1 cellular context compared by ENCODE assay signal in the genomic region with DNA sequence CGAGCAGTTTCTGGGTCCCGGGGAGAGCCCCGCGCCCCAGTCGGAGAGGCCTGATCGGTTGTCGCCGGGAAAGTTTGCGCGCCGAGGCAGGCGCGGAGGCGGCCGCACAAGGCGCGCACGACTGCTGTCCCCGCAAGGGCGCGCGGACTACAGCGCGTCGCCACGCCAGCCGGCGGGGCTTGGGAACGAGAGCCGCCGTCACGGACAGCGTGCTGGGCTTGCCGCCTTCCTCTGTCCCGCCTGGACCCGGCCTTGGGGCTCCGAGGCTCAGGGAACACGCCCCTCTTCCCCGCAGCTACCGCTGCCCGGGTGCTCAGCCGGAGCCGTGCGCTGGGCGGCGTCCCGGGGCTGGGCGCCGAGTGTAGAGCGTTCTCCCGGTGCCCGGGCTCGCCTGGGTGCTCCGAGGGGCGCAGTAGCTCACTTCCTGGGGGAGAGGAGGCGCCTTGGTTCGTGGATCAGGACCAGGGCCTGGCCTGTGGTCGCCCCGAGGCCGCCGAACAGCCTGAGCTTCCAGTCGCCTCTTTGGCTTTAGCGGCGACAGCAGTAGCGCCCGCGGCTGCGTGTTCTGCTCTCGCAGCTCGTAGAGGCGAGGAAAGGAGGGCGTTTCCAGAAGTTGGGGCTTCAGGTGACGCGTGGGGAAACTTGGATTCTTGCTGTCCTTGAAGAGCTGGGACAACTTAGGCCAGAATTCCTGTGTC.
TF ChIP-seq lines count a peak whose summit lies in the region.

No MANE protein-coding gene starts in this region.

TF ChIP-seq in HepG2, 621 proteins besides CTCF, POLR2A, EP300 and RAD21 (continued from another document and continues in another):
- TF ChIP-seq, protein P1, sequence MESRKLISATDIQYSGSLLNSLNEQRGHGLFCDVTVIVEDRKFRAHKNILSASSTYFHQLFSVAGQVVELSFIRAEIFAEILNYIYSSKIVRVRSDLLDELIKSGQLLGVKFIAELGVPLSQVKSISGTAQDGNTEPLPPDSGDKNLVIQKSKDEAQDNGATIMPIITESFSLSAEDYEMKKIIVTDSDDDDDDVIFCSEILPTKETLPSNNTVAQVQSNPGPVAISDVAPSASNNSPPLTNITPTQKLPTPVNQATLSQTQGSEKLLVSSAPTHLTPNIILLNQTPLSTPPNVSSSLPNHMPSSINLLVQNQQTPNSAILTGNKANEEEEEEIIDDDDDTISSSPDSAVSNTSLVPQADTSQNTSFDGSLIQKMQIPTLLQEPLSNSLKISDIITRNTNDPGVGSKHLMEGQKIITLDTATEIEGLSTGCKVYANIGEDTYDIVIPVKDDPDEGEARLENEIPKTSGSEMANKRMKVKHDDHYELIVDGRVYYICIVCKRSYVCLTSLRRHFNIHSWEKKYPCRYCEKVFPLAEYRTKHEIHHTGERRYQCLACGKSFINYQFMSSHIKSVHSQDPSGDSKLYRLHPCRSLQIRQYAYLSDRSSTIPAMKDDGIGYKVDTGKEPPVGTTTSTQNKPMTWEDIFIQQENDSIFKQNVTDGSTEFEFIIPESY (CRISPR knock-in tag; IDR thresholded peaks at IDR 0.05) = no peak
- TF ChIP-seq ZNF350 (CRISPR knock-in tag; IDR thresholded peaks at IDR 0.05; ENCODE audit: borderline replicate concordance, low read depth) (no peak), KDM5A (IDR thresholded peaks at IDR 0.05; ENCODE audit: borderline replicate concordance, low read length) (no peak; the same call in 1 of the 2 replicates), ZNF660 (CRISPR knock-in tag; IDR thresholded peaks at IDR 0.05; ENCODE audit: borderline replicate concordance, low read depth) (no peak), ZNF180 (CRISPR knock-in tag; IDR thresholded peaks at IDR 0.05; ENCODE audit: borderline replicate concordance, low read depth) (no peak), PTBP1 (IDR thresholded peaks at IDR 0.05; ENCODE audit: low read depth, low read length, poor library complexity, severe bottlenecking) (no peak), MEIS1 (CRISPR knock-in tag; IDR thresholded peaks at IDR 0.05; ENCODE audit: borderline replicate concordance) (no peak), CENPT (CRISPR knock-in tag; IDR thresholded peaks at IDR 0.05; ENCODE audit: low read depth) (no peak), TOE1 (CRISPR knock-in tag; IDR thresholded peaks at IDR 0.05) (no peak), DMAP1 (CRISPR knock-in tag; IDR thresholded peaks at IDR 0.05) (no peak; the same call in 1 of the 2 replicates), ZNF550 (CRISPR knock-in tag; IDR thresholded peaks at IDR 0.05; ENCODE audit: borderline replicate concordance) (no peak), ZNF780A (CRISPR knock-in tag; IDR thresholded peaks at IDR 0.05) (no peak; the same call in 1 of the 2 replicates), MAFG (CRISPR knock-in tag; IDR thresholded peaks at IDR 0.05) (0 out of 2 replicates have a peak, but pooled peaks have one; percentile 55), AGO1 (IDR thresholded peaks at IDR 0.05; ENCODE audit: low read depth, low read length, poor library complexity, severe bottlenecking) (no peak), CEBPG (CRISPR knock-in tag; IDR thresholded peaks at IDR 0.05) (no peak), NR1H2 (CRISPR knock-in tag; IDR thresholded peaks at IDR 0.05; ENCODE audit: borderline replicate concordance, low read depth) (0 out of 2 replicates have a peak, but pooled peaks have one; percentile 50), ZNF563 (CRISPR knock-in tag; IDR thresholded peaks at IDR 0.05) (no peak), TCF7L2 (IDR thresholded peaks at IDR 0.05; ENCODE audit: low read depth, low read length) (no peak), ZNF333 (CRISPR knock-in tag; IDR thresholded peaks at IDR 0.05; ENCODE audit: borderline replicate concordance) (peak; percentile 50; the same call in 1 of the 2 replicates), KDM1A (CRISPR knock-in tag; IDR thresholded peaks at IDR 0.05) (no peak), ZNF253 (CRISPR knock-in tag; IDR thresholded peaks at IDR 0.05; ENCODE audit: borderline replicate concordance) (no peak), ARNT2 (CRISPR knock-in tag; IDR thresholded peaks at IDR 0.05; ENCODE audit: low read depth) (0 out of 2 replicates have a peak, but pooled peaks have one; percentile 27), FOXK2 (IDR thresholded peaks at IDR 0.05) (no peak), GFI1 (CRISPR knock-in tag; IDR thresholded peaks at IDR 0.05; ENCODE audit: borderline replicate concordance) (peak; percentile 44; the same call in 1 of the 2 replicates), SKI (IDR thresholded peaks at IDR 0.05; ENCODE audit: partially characterized antibody) (no peak), SRY (CRISPR knock-in tag; IDR thresholded peaks at IDR 0.05) (peak; percentile 44; the same call in 1 of the 2 replicates), SETDB1 (CRISPR knock-in tag; IDR thresholded peaks at IDR 0.05; ENCODE audit: borderline replicate concordance) (no peak), ZNF598 (CRISPR knock-in tag; IDR thresholded peaks at IDR 0.05; ENCODE audit: borderline replicate concordance) (no peak), ZNF737 (CRISPR knock-in tag; IDR thresholded peaks at IDR 0.05; ENCODE audit: borderline replicate concordance) (peak; percentile 73; the same call in 1 of the 2 replicates), ZFP62 (CRISPR knock-in tag; IDR thresholded peaks at IDR 0.05) (no peak), PHF8 (CRISPR knock-in tag; IDR thresholded peaks at IDR 0.05) (peak; percentile 70), ZNF547 (CRISPR knock-in tag; IDR thresholded peaks at IDR 0.05) (peak; percentile 72; the same call in 1 of the 2 replicates), KAT8 (CRISPR knock-in tag; IDR thresholded peaks at IDR 0.05) (0 out of 2 replicates have a peak, but pooled peaks have one; percentile 22), SNAI1 (CRISPR knock-in tag; IDR thresholded peaks at IDR 0.05; ENCODE audit: borderline replicate concordance) (no peak), MBNL3 (CRISPR knock-in tag; conservative IDR thresholded peaks at IDR 0.05) (no peak), ERF (CRISPR knock-in tag; IDR thresholded peaks at IDR 0.05) (no peak), FOXP1 (IDR thresholded peaks at IDR 0.05) (no peak), FOXP1 (CRISPR knock-in tag; IDR thresholded peaks at IDR 0.05) (no peak), FOXK1 (CRISPR knock-in tag; IDR thresholded peaks at IDR 0.05; ENCODE audit: borderline replicate concordance, low read depth) (no peak), ZSCAN31 (CRISPR knock-in tag; IDR thresholded peaks at IDR 0.05; ENCODE audit: low read depth) (peak; percentile 88), ZNF510 (CRISPR knock-in tag; IDR thresholded peaks at IDR 0.05; ENCODE audit: low read depth) (no peak), TCF12 (IDR thresholded peaks at IDR 0.05) (no peak), TCF12 (CRISPR knock-in tag; IDR thresholded peaks at IDR 0.05) (no peak), HNRNPL (IDR thresholded peaks at IDR 0.05; ENCODE audit: low read depth, low read length) (no peak), GATAD2A (CRISPR knock-in tag; IDR thresholded peaks at IDR 0.05) (no peak)
- TF ChIP-seq, protein P2, sequence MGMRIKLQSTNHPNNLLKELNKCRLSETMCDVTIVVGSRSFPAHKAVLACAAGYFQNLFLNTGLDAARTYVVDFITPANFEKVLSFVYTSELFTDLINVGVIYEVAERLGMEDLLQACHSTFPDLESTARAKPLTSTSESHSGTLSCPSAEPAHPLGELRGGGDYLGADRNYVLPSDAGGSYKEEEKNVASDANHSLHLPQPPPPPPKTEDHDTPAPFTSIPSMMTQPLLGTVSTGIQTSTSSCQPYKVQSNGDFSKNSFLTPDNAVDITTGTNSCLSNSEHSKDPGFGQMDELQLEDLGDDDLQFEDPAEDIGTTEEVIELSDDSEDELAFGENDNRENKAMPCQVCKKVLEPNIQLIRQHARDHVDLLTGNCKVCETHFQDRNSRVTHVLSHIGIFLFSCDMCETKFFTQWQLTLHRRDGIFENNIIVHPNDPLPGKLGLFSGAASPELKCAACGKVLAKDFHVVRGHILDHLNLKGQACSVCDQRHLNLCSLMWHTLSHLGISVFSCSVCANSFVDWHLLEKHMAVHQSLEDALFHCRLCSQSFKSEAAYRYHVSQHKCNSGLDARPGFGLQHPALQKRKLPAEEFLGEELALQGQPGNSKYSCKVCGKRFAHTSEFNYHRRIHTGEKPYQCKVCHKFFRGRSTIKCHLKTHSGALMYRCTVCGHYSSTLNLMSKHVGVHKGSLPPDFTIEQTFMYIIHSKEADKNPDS (CRISPR knock-in tag; IDR thresholded peaks at IDR 0.05) = no peak
- TF ChIP-seq, protein P3, sequence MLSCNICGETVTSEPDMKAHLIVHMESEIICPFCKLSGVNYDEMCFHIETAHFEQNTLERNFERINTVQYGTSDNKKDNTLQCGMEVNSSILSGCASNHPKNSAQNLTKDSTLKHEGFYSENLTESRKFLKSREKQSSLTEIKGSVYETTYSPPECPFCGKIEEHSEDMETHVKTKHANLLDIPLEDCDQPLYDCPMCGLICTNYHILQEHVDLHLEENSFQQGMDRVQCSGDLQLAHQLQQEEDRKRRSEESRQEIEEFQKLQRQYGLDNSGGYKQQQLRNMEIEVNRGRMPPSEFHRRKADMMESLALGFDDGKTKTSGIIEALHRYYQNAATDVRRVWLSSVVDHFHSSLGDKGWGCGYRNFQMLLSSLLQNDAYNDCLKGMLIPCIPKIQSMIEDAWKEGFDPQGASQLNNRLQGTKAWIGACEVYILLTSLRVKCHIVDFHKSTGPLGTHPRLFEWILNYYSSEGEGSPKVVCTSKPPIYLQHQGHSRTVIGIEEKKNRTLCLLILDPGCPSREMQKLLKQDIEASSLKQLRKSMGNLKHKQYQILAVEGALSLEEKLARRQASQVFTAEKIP (CRISPR knock-in tag; IDR thresholded peaks at IDR 0.05; ENCODE audit: borderline replicate concordance) = no peak
- TF ChIP-seq, protein P4, sequence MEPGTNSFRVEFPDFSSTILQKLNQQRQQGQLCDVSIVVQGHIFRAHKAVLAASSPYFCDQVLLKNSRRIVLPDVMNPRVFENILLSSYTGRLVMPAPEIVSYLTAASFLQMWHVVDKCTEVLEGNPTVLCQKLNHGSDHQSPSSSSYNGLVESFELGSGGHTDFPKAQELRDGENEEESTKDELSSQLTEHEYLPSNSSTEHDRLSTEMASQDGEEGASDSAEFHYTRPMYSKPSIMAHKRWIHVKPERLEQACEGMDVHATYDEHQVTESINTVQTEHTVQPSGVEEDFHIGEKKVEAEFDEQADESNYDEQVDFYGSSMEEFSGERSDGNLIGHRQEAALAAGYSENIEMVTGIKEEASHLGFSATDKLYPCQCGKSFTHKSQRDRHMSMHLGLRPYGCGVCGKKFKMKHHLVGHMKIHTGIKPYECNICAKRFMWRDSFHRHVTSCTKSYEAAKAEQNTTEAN (CRISPR knock-in tag; conservative IDR thresholded peaks at IDR 0.05) = 0 out of 2 replicates have a peak, but pooled peaks have one; percentile 34
- TF ChIP-seq, protein P5, sequence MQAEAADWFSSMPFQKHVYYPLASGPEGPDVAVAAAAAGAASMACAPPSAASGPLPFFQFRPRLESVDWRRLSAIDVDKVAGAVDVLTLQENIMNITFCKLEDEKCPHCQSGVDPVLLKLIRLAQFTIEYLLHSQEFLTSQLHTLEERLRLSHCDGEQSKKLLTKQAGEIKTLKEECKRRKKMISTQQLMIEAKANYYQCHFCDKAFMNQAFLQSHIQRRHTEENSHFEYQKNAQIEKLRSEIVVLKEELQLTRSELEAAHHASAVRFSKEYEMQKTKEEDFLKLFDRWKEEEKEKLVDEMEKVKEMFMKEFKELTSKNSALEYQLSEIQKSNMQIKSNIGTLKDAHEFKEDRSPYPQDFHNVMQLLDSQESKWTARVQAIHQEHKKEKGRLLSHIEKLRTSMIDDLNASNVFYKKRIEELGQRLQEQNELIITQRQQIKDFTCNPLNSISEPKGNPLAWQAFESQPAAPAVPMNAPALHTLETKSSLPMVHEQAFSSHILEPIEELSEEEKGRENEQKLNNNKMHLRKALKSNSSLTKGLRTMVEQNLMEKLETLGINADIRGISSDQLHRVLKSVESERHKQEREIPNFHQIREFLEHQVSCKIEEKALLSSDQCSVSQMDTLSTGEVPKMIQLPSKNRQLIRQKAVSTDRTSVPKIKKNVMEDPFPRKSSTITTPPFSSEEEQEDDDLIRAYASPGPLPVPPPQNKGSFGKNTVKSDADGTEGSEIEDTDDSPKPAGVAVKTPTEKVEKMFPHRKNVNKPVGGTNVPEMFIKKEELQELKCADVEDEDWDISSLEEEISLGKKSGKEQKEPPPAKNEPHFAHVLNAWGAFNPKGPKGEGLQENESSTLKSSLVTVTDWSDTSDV (CRISPR knock-in tag; IDR thresholded peaks at IDR 0.05) = no peak
- TF ChIP-seq, protein P6, sequence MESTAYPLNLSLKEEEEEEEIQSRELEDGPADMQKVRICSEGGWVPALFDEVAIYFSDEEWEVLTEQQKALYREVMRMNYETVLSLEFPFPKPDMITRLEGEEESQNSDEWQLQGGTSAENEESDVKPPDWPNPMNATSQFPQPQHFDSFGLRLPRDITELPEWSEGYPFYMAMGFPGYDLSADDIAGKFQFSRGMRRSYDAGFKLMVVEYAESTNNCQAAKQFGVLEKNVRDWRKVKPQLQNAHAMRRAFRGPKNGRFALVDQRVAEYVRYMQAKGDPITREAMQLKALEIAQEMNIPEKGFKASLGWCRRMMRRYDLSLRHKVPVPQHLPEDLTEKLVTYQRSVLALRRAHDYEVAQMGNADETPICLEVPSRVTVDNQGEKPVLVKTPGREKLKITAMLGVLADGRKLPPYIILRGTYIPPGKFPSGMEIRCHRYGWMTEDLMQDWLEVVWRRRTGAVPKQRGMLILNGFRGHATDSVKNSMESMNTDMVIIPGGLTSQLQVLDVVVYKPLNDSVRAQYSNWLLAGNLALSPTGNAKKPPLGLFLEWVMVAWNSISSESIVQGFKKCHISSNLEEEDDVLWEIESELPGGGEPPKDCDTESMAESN (CRISPR knock-in tag; conservative IDR thresholded peaks at IDR 0.05) = no peak
- TF ChIP-seq, protein P7, sequence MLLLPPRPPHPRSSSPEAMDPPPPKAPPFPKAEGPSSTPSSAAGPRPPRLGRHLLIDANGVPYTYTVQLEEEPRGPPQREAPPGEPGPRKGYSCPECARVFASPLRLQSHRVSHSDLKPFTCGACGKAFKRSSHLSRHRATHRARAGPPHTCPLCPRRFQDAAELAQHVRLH (CRISPR knock-in tag; IDR thresholded peaks at IDR 0.05; ENCODE audit: borderline replicate concordance, low read depth) = peak; percentile 30; the same call in 1 of the 2 replicates
- TF ChIP-seq, protein P8, sequence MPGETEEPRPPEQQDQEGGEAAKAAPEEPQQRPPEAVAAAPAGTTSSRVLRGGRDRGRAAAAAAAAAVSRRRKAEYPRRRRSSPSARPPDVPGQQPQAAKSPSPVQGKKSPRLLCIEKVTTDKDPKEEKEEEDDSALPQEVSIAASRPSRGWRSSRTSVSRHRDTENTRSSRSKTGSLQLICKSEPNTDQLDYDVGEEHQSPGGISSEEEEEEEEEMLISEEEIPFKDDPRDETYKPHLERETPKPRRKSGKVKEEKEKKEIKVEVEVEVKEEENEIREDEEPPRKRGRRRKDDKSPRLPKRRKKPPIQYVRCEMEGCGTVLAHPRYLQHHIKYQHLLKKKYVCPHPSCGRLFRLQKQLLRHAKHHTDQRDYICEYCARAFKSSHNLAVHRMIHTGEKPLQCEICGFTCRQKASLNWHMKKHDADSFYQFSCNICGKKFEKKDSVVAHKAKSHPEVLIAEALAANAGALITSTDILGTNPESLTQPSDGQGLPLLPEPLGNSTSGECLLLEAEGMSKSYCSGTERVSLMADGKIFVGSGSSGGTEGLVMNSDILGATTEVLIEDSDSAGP (CRISPR knock-in tag; IDR thresholded peaks at IDR 0.05; ENCODE audit: borderline replicate concordance) = peak; percentile 73; the same call in 1 of the 2 replicates
- TF ChIP-seq, protein P9, sequence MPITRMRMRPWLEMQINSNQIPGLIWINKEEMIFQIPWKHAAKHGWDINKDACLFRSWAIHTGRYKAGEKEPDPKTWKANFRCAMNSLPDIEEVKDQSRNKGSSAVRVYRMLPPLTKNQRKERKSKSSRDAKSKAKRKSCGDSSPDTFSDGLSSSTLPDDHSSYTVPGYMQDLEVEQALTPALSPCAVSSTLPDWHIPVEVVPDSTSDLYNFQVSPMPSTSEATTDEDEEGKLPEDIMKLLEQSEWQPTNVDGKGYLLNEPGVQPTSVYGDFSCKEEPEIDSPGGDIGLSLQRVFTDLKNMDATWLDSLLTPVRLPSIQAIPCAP (CRISPR knock-in tag; IDR thresholded peaks at IDR 0.05; ENCODE audit: low read depth) = no peak
